Comparison of ENCODE assay signal across 15 cellular contexts in the genomic region with DNA sequence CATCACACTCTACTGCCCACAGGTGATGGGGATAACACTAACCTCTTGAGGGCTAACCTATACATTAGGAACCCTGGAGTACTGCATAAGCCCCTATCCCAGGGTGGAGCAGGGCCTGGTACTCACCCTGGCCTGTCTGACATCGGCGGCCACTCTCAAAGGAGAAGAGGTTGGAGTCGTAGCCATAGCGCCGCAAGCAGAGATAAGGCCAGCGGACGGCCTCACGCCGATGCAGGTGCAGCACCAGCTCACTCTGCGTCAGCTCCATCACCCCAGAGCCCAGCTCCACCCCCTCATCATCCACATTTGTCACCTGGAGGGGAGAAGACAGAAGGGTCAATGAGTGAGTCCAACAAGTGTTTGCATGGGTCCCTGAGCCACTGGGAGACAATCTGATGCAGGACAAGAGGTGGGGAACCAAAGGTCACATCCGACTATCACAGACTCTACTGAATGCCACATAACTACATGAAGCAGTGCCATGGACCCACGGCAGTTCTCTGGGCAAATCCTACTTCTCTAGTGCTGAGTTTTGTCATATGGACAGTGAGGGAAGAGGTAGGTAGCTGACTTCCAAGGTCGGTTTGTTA. TPM values are rescaled to one million over a fixed set of nuclear protein-coding genes. Genes with fewer than 3 reads are reported as not detected.
DNase-seq lines count a peak whose midpoint lies in the region; ATAC-seq, FAIRE-seq and TF ChIP-seq lines count a peak whose summit lies in the region.
"Had no signal": no experiment of that assay in that cellular context is flagged by ENCODE, and none has a peak within 500 bp of the region (broad histone marks: within the 10 kb centered on the region; RNA-seq: fewer than 3 reads in every experiment).

No MANE protein-coding gene starts in this region.

- peaks cover 20 to 48% of the 10 kb centered on the region in 2 experiments for H3K36me3 ChIP-seq in HepG2 (replicated peaks in 1 of 2; ENCODE audit: control insufficient read depth in 1 of 2, insufficient read depth in 2 of 2, low read length in 2 of 2)
- peaks cover 0 to 42% (median 13%) of the 10 kb centered on the region in 4 donors for H3K36me3 ChIP-seq in right lobe of liver
- peaks cover 0 to 70% (median 54%) of the 10 kb centered on the region in 6 donors for H3K36me3 ChIP-seq in spleen

- H4K20me1 ChIP-seq in HepG2 (ENCODE audit: insufficient read depth, low read length) = no peaks in the 10 kb centered on the region
- H4K20me1 ChIP-seq: BLaER1 had no signal

- 86% methylated on average over 13 of the region's 13 CpGs for WGBS in HepG2 (ENCODE audit: low lambda C conversion rate)
- WGBS in right lobe of liver (ENCODE audit: insufficient coverage, low coverage, low lambda C conversion rate, missing lambda C conversion rate) = 58% methylated on average over 3 of the region's 13 CpGs
- 88 to 95% (median 92%) methylated on average over 13 of the region's 13 CpGs for WGBS in spleen, 5 donors

- no peaks in the 10 kb centered on the region for H3K36me3 Mint-ChIP-seq in neural crest cell (ENCODE audit: low read depth)
- peaks cover 10 to 33% (median 16%) of the 10 kb centered on the region in 3 donors for H3K36me3 Mint-ChIP-seq in immature natural killer cell

- POLR2A ChIA-PET in HepG2 (lab: Yijun Ruan, JAX) = interaction anchor here (1.3 to 2.8 kb wide), 3 partner anchors 27 to 41 kb away, joined by 5 to 14 read pairs (median 6); no protein-coding TSS in a partner anchor

- H3K4me1 Mint-ChIP-seq in neural crest cell (peaks cover 7% of the 10 kb centered on the region), immature natural killer cell (peaks cover 6 to 14% of the 10 kb centered on the region in 2 donors)

- H3K27me3 Mint-ChIP-seq in neural crest cell (ENCODE audit: low read depth) = no peaks in the 10 kb centered on the region
- H3K27me3 Mint-ChIP-seq in immature natural killer cell (ENCODE audit: low read depth in 3 of 3) = peaks cover 0 to 1% (median 0%) of the 10 kb centered on the region in 3 donors

- H2AFZ ChIP-seq in HepG2 (ENCODE audit: low read length) = no peak overlapping the region

- H3K9ac ChIP-seq in HepG2 (ENCODE audit: insufficient read depth, low read depth, low read length) = no peak overlapping the region
- H3K9ac ChIP-seq: BLaER1 had no signal

- TF ChIP-seq EP300 in HepG2 (IDR thresholded peaks at IDR 0.05; ENCODE audit: low read depth in 2 of 2, low read length in 2 of 2) (no peak), HepG2 (CRISPR knock-in tag; IDR thresholded peaks at IDR 0.05; ENCODE audit: borderline replicate concordance) (no peak)

- H3K4me1 ChIP-seq in HepG2 (ENCODE audit: insufficient read depth, low read length) (peaks cover 23% of the 10 kb centered on the region), right lobe of liver (peaks cover 0 to 6% (median 0%) of the 10 kb centered on the region in 4 donors), spleen (peaks cover 6 to 47% (median 24%) of the 10 kb centered on the region in 6 donors)

- H3K27me3 ChIP-seq in HepG2 (ENCODE audit: control insufficient read depth in 1 of 2, insufficient read depth in 2 of 2, low read length in 2 of 2) (no peaks in the 10 kb centered on the region), right lobe of liver (no peaks in the 10 kb centered on the region), spleen (replicated peaks in 1 of 7) (no peaks in the 10 kb centered on the region)
- H3K27me3 ChIP-seq: BLaER1 had no signal

- in situ Hi-C loops in HepG2 (cut with HindIII; ENCODE audit: extremely low pct_ligation_motif_present, low pct_unique_long_range_greater_than_20kb) = loop anchor here (5.0 to 25.0 kb wide), 2 partner anchors 38 to 437 kb away; partner anchors contain the start of genes MRPS10 and TFEB

- H3K9me3 ChIP-seq in HepG2 (ENCODE audit: low read length) = no peaks in the 10 kb centered on the region
- no peaks in the 10 kb centered on the region for H3K9me3 ChIP-seq in right lobe of liver
- no peaks in the 10 kb centered on the region for H3K9me3 ChIP-seq in spleen
- H3K9me3 ChIP-seq: BLaER1 had no signal

- intact Hi-C loops in HepG2 (cut with micrococcal nuclease; ENCODE audit: unreplicated experiment) (loop anchor here (5.0 kb wide), 1 partner anchor 173 kb away; no protein-coding TSS in a partner anchor), right lobe of liver (cut with DNase I) (no loop called here), spleen (cut with DNase I; ENCODE audit: low total_unique reads) (loop anchor here (10.0 kb wide), 1 partner anchor 171 kb away; no protein-coding TSS in a partner anchor)

- ATAC-seq in HepG2 (no peak), right lobe of liver (no peak)

- peaks cover 4% of the 10 kb centered on the region for H3K79me2 ChIP-seq in HepG2 (ENCODE audit: insufficient read depth, low read length)

- no peak overlapping the region for H3K27ac Mint-ChIP-seq in neural crest cell (ENCODE audit: unreplicated experiment)
- H3K27ac Mint-ChIP-seq in immature natural killer cell = no peak overlapping the region

- TF ChIP-seq POLR2A in HepG2 (IDR thresholded peaks at IDR 0.05; ENCODE audit: insufficient read depth in 1 of 2, low read depth in 2 of 2, low read length in 2 of 2) = no peak
- no peak for TF ChIP-seq POLR2A in right lobe of liver (IDR thresholded peaks at IDR 0.05)
- TF ChIP-seq POLR2A in spleen (IDR thresholded peaks at IDR 0.05) = no peak

- no TSS peak for BruUV-seq in HepG2 (replicated peaks; lab: Mats Ljungman, UMichigan)

- no peaks in the 10 kb centered on the region for H3K9me3 Mint-ChIP-seq in neural crest cell
- H3K9me3 Mint-ChIP-seq in immature natural killer cell = no peaks in the 10 kb centered on the region
- H3K9me3 Mint-ChIP-seq: CD14-positive monocyte; CD4-positive, alpha-beta memory T cell had no signal

- no peak for DNase-seq in HepG2 (ENCODE audit: low spot score)
- DNase-seq in right lobe of liver = no peak
- no peak for DNase-seq in neural crest cell (ENCODE audit: low read depth, low spot score)
- DNase-seq in spleen = peak; percentile 72
- DNase-seq in activated CD4-positive, alpha-beta T cell treated with anti-CD3 and anti-CD28 coated beads for 4 hours = no peak
- no peak for DNase-seq in immature natural killer cell
- no peak for DNase-seq in cerebellar cortex (ENCODE audit: low spot score)
- DNase-seq: GOT3 had no signal

- no peak for TF ChIP-seq RAD21 in HepG2 (CRISPR knock-in tag; IDR thresholded peaks at IDR 0.05)

- no peak overlapping the region for H3K4me3 ChIP-seq in HepG2 (replicated peaks in 1 of 3; ENCODE audit: insufficient read depth in 1 of 3, low read depth in 2 of 3, low read length in 3 of 3)
- H3K4me3 ChIP-seq in right lobe of liver = no peak overlapping the region
- H3K4me3 ChIP-seq in spleen = no peak overlapping the region
- H3K4me3 ChIP-seq: BLaER1 had no signal

- TF ChIP-seq CTCF in HepG2 (CRISPR knock-in tag; IDR thresholded peaks at IDR 0.05) (no peak), right lobe of liver (IDR thresholded peaks at IDR 0.05) (no peak), neural crest cell (conservative IDR thresholded peaks at IDR 0.05) (no peak), spleen (IDR thresholded peaks at IDR 0.05 in 8 of 11, conservative IDR thresholded peaks at IDR 0.05 in 3 of 11) (no peak)

- no peak overlapping the region for H3K27ac ChIP-seq in HepG2 (ENCODE audit: extremely low read length, insufficient read depth, low read length)
- H3K27ac ChIP-seq in right lobe of liver = no peak overlapping the region
- no peak overlapping the region for H3K27ac ChIP-seq in spleen
- H3K27ac ChIP-seq: BLaER1 had no signal

- no peak for FAIRE-seq in HepG2 (lab: Jason Lieb, UNC)

- no peak overlapping the region for H3K4me2 ChIP-seq in HepG2 (ENCODE audit: low read depth, low read length)
- H3K4me2 ChIP-seq: BLaER1 had no signal

- CTCF ChIA-PET in HepG2 (lab: Yijun Ruan, JAX; ENCODE audit: low intra/inter-chr PET ratio, low total read pairs) = interaction anchor here (1.2 to 4.4 kb wide), 6 partner anchors 11 to 269 kb away, joined by 4 to 61 read pairs (median 9); partner anchors contain the start of gene TFEB

- H3K4me3 Mint-ChIP-seq in neural crest cell (peak overlapping the region; percentile 12), immature natural killer cell (no peak overlapping the region)
- H3K4me3 Mint-ChIP-seq: CD14-positive monocyte; CD4-positive, alpha-beta memory T cell had no signal

RNA-seq across cellular contexts. Expression of gene FRS3, which starts 4.3 kb away (rescaled TPM):
- total RNA-seq in HepG2 (2016; rRNA removed; fragmentation: Illumina TruSeq; extraction: Trizol) (1.5 and 3.0 TPM in 2 replicates), right lobe of liver (1 to 10 TPM in 5 of 6 experiments, under 1 TPM in 1; 0.68 to 3.0 (median 1.9) TPM), neural crest cell (6.8 and 7.1 TPM in 2 replicates), spleen (1 to 10 TPM; 3.7 to 7.3 (median 6.3) TPM)
- total RNA-seq in HepG2 (2016; cell fraction: cytosol; rRNA removed; fragmentation: Illumina TruSeq; extraction: Trizol; ENCODE audit: low read depth) = 3.2 and 3.7 TPM in 2 replicates
- total RNA-seq in HepG2 (2016; cell fraction: insoluble cytoplasmic fraction; rRNA removed; fragmentation: Illumina TruSeq; extraction: Trizol) = 1.2 and 2.7 TPM in 2 replicates
- 6.5 and 6.6 TPM in 2 replicates for total RNA-seq in HepG2 (2016; cell fraction: membrane; rRNA removed; fragmentation: Illumina TruSeq; extraction: Trizol)
- total RNA-seq in HepG2 (2016; cell fraction: nucleus; rRNA removed; fragmentation: Illumina TruSeq; extraction: Trizol) = 3.2 and 4.8 TPM in 2 replicates
- polyA plus RNA-seq in HepG2 (2011; rRNA removed) (7.1 and 7.4 TPM in 2 replicates), spleen (1 to 10 TPM; 2.6 to 6.2 (median 4.8) TPM), immature natural killer cell (1 to 10 TPM in 1 of 3 donors, under 1 TPM in 1, not detected in 1; 0.80 to 2.1 TPM)
- 6.7 TPM in 2 replicates for polyA plus RNA-seq in HepG2 (2011; cell fraction: cytosol; rRNA removed)
- polyA plus RNA-seq in HepG2 (2011; cell fraction: nucleus; rRNA removed) = 11.2 and 14.1 TPM in 2 replicates
- polyA plus RNA-seq in HepG2 (2012) = 2.5 and 2.9 TPM in 2 replicates
- polyA plus RNA-seq in HepG2 (2016; cell fraction: cytosol; fragmentation: Illumina TruSeq; extraction: Trizol; ENCODE audit: low read depth) = 5.9 and 6.1 TPM in 2 replicates
- 3.0 and 3.6 TPM in 2 replicates for polyA plus RNA-seq in HepG2 (2016; cell fraction: insoluble cytoplasmic fraction; fragmentation: Illumina TruSeq; extraction: Trizol; ENCODE audit: low read depth)
- 10.2 and 10.3 TPM in 2 replicates for polyA plus RNA-seq in HepG2 (2016; cell fraction: membrane; fragmentation: Illumina TruSeq; extraction: Trizol; ENCODE audit: low read depth)
- polyA plus RNA-seq in HepG2 (2016; cell fraction: nucleus; fragmentation: Illumina TruSeq; extraction: Trizol; ENCODE audit: insufficient read depth, low read depth) = 11.8 and 13.3 TPM in 2 replicates
- 2.6 and 8.3 TPM in 2 replicates for polyA minus RNA-seq in HepG2 (2011; rRNA and poly(A)+ RNA removed; ENCODE audit: low replicate concordance)
- 0.89 and 2.1 TPM in 2 replicates for polyA minus RNA-seq in HepG2 (2011; cell fraction: cytosol; rRNA and poly(A)+ RNA removed)
- polyA minus RNA-seq in HepG2 (2011; cell fraction: nucleus; rRNA and poly(A)+ RNA removed) = 3.4 and 3.5 TPM in 2 replicates

RNA-seq across cellular contexts. Expression of gene PRICKLE4, which starts 5.2 kb away (rescaled TPM):
- total RNA-seq in HepG2 (2016; rRNA removed; fragmentation: Illumina TruSeq; extraction: Trizol) (1.2 TPM in 1 of 2 replicates, not detected in the other), right lobe of liver (1 to 10 TPM in 5 of 6 experiments, not detected in 1; 1.3 to 3.1 (median 2.7) TPM), neural crest cell (2.9 and 4.1 TPM in 2 replicates), spleen (10 to 100 TPM in 5 of 7 donors, 1 to 10 TPM in 2; 5.4 to 32.8 (median 14.2) TPM)
- total RNA-seq in HepG2 (2016; cell fraction: cytosol; rRNA removed; fragmentation: Illumina TruSeq; extraction: Trizol; ENCODE audit: low read depth) = 0.91 TPM in 1 of 2 replicates, not detected in the other
- total RNA-seq in HepG2 (2016; cell fraction: insoluble cytoplasmic fraction; rRNA removed; fragmentation: Illumina TruSeq; extraction: Trizol) = 0.50 TPM in 1 of 2 replicates, not detected in the other
- not detected in 2 replicates for total RNA-seq in HepG2 (2016; cell fraction: membrane; rRNA removed; fragmentation: Illumina TruSeq; extraction: Trizol)
- 0.88 and 1.6 TPM in 2 replicates for total RNA-seq in HepG2 (2016; cell fraction: nucleus; rRNA removed; fragmentation: Illumina TruSeq; extraction: Trizol)
- polyA plus RNA-seq in HepG2 (2011; rRNA removed) (0.74 and 0.92 TPM in 2 replicates), spleen (1 to 10 TPM in 1 of 3 donors, under 1 TPM in 2; 0.41 to 5.3 (median 0.61) TPM), immature natural killer cell (not detected)
- polyA plus RNA-seq in HepG2 (2011; cell fraction: cytosol; rRNA removed) = 0.15 and 0.34 TPM in 2 replicates
- 26.8 and 42.0 TPM in 2 replicates for polyA plus RNA-seq in HepG2 (2011; cell fraction: nucleus; rRNA removed)
- 3.7 and 5.4 TPM in 2 replicates for polyA plus RNA-seq in HepG2 (2012)
- polyA plus RNA-seq in HepG2 (2016; cell fraction: cytosol; fragmentation: Illumina TruSeq; extraction: Trizol; ENCODE audit: low read depth) = not detected in 2 replicates
- polyA plus RNA-seq in HepG2 (2016; cell fraction: insoluble cytoplasmic fraction; fragmentation: Illumina TruSeq; extraction: Trizol; ENCODE audit: low read depth) = not detected in 2 replicates
- polyA plus RNA-seq in HepG2 (2016; cell fraction: membrane; fragmentation: Illumina TruSeq; extraction: Trizol; ENCODE audit: low read depth) = not detected in 2 replicates
- 10.5 and 24.2 TPM in 2 replicates for polyA plus RNA-seq in HepG2 (2016; cell fraction: nucleus; fragmentation: Illumina TruSeq; extraction: Trizol; ENCODE audit: insufficient read depth, low read depth)
- polyA minus RNA-seq in HepG2 (2011; rRNA and poly(A)+ RNA removed; ENCODE audit: low replicate concordance) = 0.30 TPM in 1 of 2 replicates, not detected in the other
- not detected in 2 replicates for polyA minus RNA-seq in HepG2 (2011; cell fraction: cytosol; rRNA and poly(A)+ RNA removed)
- 3.6 and 5.6 TPM in 2 replicates for polyA minus RNA-seq in HepG2 (2011; cell fraction: nucleus; rRNA and poly(A)+ RNA removed)
- total RNA-seq: A673; CD4-positive, alpha-beta memory T cell; Daoy; H7 had no signal
- polyA plus RNA-seq: AG04450; CD14-positive monocyte; CD4-positive, alpha-beta memory T cell had no signal

RNA-seq across cellular contexts. Expression of gene TOMM6, which starts 12.1 kb away (rescaled TPM):
- total RNA-seq in HepG2 (2016; rRNA removed; fragmentation: Illumina TruSeq; extraction: Trizol) = 321 and 480 TPM in 2 replicates
- total RNA-seq in HepG2 (2016; cell fraction: cytosol; rRNA removed; fragmentation: Illumina TruSeq; extraction: Trizol; ENCODE audit: low read depth) = 182 and 204 TPM in 2 replicates
- 330 and 503 TPM in 2 replicates for total RNA-seq in HepG2 (2016; cell fraction: insoluble cytoplasmic fraction; rRNA removed; fragmentation: Illumina TruSeq; extraction: Trizol)
- total RNA-seq in HepG2 (2016; cell fraction: membrane; rRNA removed; fragmentation: Illumina TruSeq; extraction: Trizol) = 320 and 325 TPM in 2 replicates
- 122 and 129 TPM in 2 replicates for total RNA-seq in HepG2 (2016; cell fraction: nucleus; rRNA removed; fragmentation: Illumina TruSeq; extraction: Trizol)
- polyA plus RNA-seq in HepG2 (2011; rRNA removed) = 253 and 320 TPM in 2 replicates
- 433 and 522 TPM in 2 replicates for polyA plus RNA-seq in HepG2 (2011; cell fraction: cytosol; rRNA removed)
- polyA plus RNA-seq in HepG2 (2011; cell fraction: nucleus; rRNA removed) = 91.8 and 123 TPM in 2 replicates
- polyA plus RNA-seq in HepG2 (2012) = 249 and 333 TPM in 2 replicates
- 294 and 323 TPM in 2 replicates for polyA plus RNA-seq in HepG2 (2016; cell fraction: cytosol; fragmentation: Illumina TruSeq; extraction: Trizol; ENCODE audit: low read depth)
- polyA plus RNA-seq in HepG2 (2016; cell fraction: insoluble cytoplasmic fraction; fragmentation: Illumina TruSeq; extraction: Trizol; ENCODE audit: low read depth) = 735 and 804 TPM in 2 replicates
- 428 and 438 TPM in 2 replicates for polyA plus RNA-seq in HepG2 (2016; cell fraction: membrane; fragmentation: Illumina TruSeq; extraction: Trizol; ENCODE audit: low read depth)
- polyA plus RNA-seq in HepG2 (2016; cell fraction: nucleus; fragmentation: Illumina TruSeq; extraction: Trizol; ENCODE audit: insufficient read depth, low read depth) = 298 and 310 TPM in 2 replicates
- polyA minus RNA-seq in HepG2 (2011; rRNA and poly(A)+ RNA removed; ENCODE audit: low replicate concordance) = 74.4 and 157 TPM in 2 replicates
- 41.7 and 56.4 TPM in 2 replicates for polyA minus RNA-seq in HepG2 (2011; cell fraction: cytosol; rRNA and poly(A)+ RNA removed)
- polyA minus RNA-seq in HepG2 (2011; cell fraction: nucleus; rRNA and poly(A)+ RNA removed) = 32.9 and 43.8 TPM in 2 replicates
- total RNA-seq in right lobe of liver = 100 to 1,000 TPM in 1 of 6 experiments, 10 to 100 TPM in 5; 61.8 to 104 (median 75.6) TPM
- total RNA-seq in neural crest cell = 248 and 249 TPM in 2 replicates
- total RNA-seq in spleen = 100 to 1,000 TPM; 110 to 152 (median 135) TPM
- polyA plus RNA-seq in spleen = 100 to 1,000 TPM; 376 to 439 (median 430) TPM
- polyA plus RNA-seq in immature natural killer cell = 100 to 1,000 TPM; 291 to 367 (median 304) TPM

RNA-seq across cellular contexts. Expression of gene PGC, which starts 28.2 kb away (rescaled TPM):
- 225 and 502 TPM in 2 replicates for total RNA-seq in HepG2 (2016; rRNA removed; fragmentation: Illumina TruSeq; extraction: Trizol)
- total RNA-seq in HepG2 (2016; cell fraction: cytosol; rRNA removed; fragmentation: Illumina TruSeq; extraction: Trizol; ENCODE audit: low read depth) = 33.5 and 35.5 TPM in 2 replicates
- total RNA-seq in HepG2 (2016; cell fraction: insoluble cytoplasmic fraction; rRNA removed; fragmentation: Illumina TruSeq; extraction: Trizol) = 215 and 502 TPM in 2 replicates
- 52.5 and 53.3 TPM in 2 replicates for total RNA-seq in HepG2 (2016; cell fraction: membrane; rRNA removed; fragmentation: Illumina TruSeq; extraction: Trizol)
- total RNA-seq in HepG2 (2016; cell fraction: nucleus; rRNA removed; fragmentation: Illumina TruSeq; extraction: Trizol) = 408 and 459 TPM in 2 replicates
- 397 and 426 TPM in 2 replicates for polyA plus RNA-seq in HepG2 (2011; rRNA removed)
- 243 and 350 TPM in 2 replicates for polyA plus RNA-seq in HepG2 (2011; cell fraction: cytosol; rRNA removed)
- 216 and 252 TPM in 2 replicates for polyA plus RNA-seq in HepG2 (2011; cell fraction: nucleus; rRNA removed)
- polyA plus RNA-seq in HepG2 (2012) = 62.0 and 149 TPM in 2 replicates
- polyA plus RNA-seq in HepG2 (2016; cell fraction: cytosol; fragmentation: Illumina TruSeq; extraction: Trizol; ENCODE audit: low read depth) = 47.7 and 50.1 TPM in 2 replicates
- 245 and 256 TPM in 2 replicates for polyA plus RNA-seq in HepG2 (2016; cell fraction: insoluble cytoplasmic fraction; fragmentation: Illumina TruSeq; extraction: Trizol; ENCODE audit: low read depth)
- 48.1 and 51.7 TPM in 2 replicates for polyA plus RNA-seq in HepG2 (2016; cell fraction: membrane; fragmentation: Illumina TruSeq; extraction: Trizol; ENCODE audit: low read depth)
- polyA plus RNA-seq in HepG2 (2016; cell fraction: nucleus; fragmentation: Illumina TruSeq; extraction: Trizol; ENCODE audit: insufficient read depth, low read depth) = 704 and 739 TPM in 2 replicates
- polyA minus RNA-seq in HepG2 (2011; rRNA and poly(A)+ RNA removed; ENCODE audit: low replicate concordance) = 0.21 and 469 TPM in 2 replicates
- polyA minus RNA-seq in HepG2 (2011; cell fraction: cytosol; rRNA and poly(A)+ RNA removed) = 339 and 439 TPM in 2 replicates
- 61.8 and 63.7 TPM in 2 replicates for polyA minus RNA-seq in HepG2 (2011; cell fraction: nucleus; rRNA and poly(A)+ RNA removed)
- under 1 TPM in 1 of 6 experiments, not detected in 5; 0.31 TPM for total RNA-seq in right lobe of liver
- not detected in 2 replicates for total RNA-seq in neural crest cell
- total RNA-seq in spleen = not detected
- polyA plus RNA-seq in spleen = under 1 TPM; 0.26 to 0.74 (median 0.48) TPM
- polyA plus RNA-seq in immature natural killer cell = not detected
- total RNA-seq: A673; CD4-positive, alpha-beta memory T cell; Daoy; H7 had no signal
- polyA plus RNA-seq: AG04450; CD14-positive monocyte; CD4-positive, alpha-beta memory T cell had no signal

RNA-seq across cellular contexts. Expression of gene TFEB, which starts 40.0 kb away (rescaled TPM):
- 12.8 and 13.3 TPM in 2 replicates for total RNA-seq in HepG2 (2016; rRNA removed; fragmentation: Illumina TruSeq; extraction: Trizol)
- 7.3 and 10.0 TPM in 2 replicates for total RNA-seq in HepG2 (2016; cell fraction: cytosol; rRNA removed; fragmentation: Illumina TruSeq; extraction: Trizol; ENCODE audit: low read depth)
- total RNA-seq in HepG2 (2016; cell fraction: insoluble cytoplasmic fraction; rRNA removed; fragmentation: Illumina TruSeq; extraction: Trizol) = 10.9 and 15.1 TPM in 2 replicates
- 15.3 and 15.8 TPM in 2 replicates for total RNA-seq in HepG2 (2016; cell fraction: membrane; rRNA removed; fragmentation: Illumina TruSeq; extraction: Trizol)
- 9.0 and 11.5 TPM in 2 replicates for total RNA-seq in HepG2 (2016; cell fraction: nucleus; rRNA removed; fragmentation: Illumina TruSeq; extraction: Trizol)
- polyA plus RNA-seq in HepG2 (2011; rRNA removed) = 18.7 and 21.6 TPM in 2 replicates
- 7.6 and 16.3 TPM in 2 replicates for polyA plus RNA-seq in HepG2 (2011; cell fraction: cytosol; rRNA removed)
- 14.8 and 19.8 TPM in 2 replicates for polyA plus RNA-seq in HepG2 (2011; cell fraction: nucleus; rRNA removed)
- polyA plus RNA-seq in HepG2 (2012) = 4.8 and 7.7 TPM in 2 replicates
- 8.4 and 9.0 TPM in 2 replicates for polyA plus RNA-seq in HepG2 (2016; cell fraction: cytosol; fragmentation: Illumina TruSeq; extraction: Trizol; ENCODE audit: low read depth)
- polyA plus RNA-seq in HepG2 (2016; cell fraction: insoluble cytoplasmic fraction; fragmentation: Illumina TruSeq; extraction: Trizol; ENCODE audit: low read depth) = 13.2 and 14.2 TPM in 2 replicates
- polyA plus RNA-seq in HepG2 (2016; cell fraction: membrane; fragmentation: Illumina TruSeq; extraction: Trizol; ENCODE audit: low read depth) = 12.3 and 14.8 TPM in 2 replicates
- 26.4 and 27.9 TPM in 2 replicates for polyA plus RNA-seq in HepG2 (2016; cell fraction: nucleus; fragmentation: Illumina TruSeq; extraction: Trizol; ENCODE audit: insufficient read depth, low read depth)
- polyA minus RNA-seq in HepG2 (2011; rRNA and poly(A)+ RNA removed; ENCODE audit: low replicate concordance) = 22.8 and 39.7 TPM in 2 replicates
- 9.2 and 12.8 TPM in 2 replicates for polyA minus RNA-seq in HepG2 (2011; cell fraction: cytosol; rRNA and poly(A)+ RNA removed)
- polyA minus RNA-seq in HepG2 (2011; cell fraction: nucleus; rRNA and poly(A)+ RNA removed) = 9.1 and 10.8 TPM in 2 replicates
- total RNA-seq in right lobe of liver = 1 to 10 TPM; 4.5 to 9.2 (median 6.6) TPM
- 1.1 and 1.3 TPM in 2 replicates for total RNA-seq in neural crest cell
- 10 to 100 TPM; 55.9 to 80.8 (median 75.3) TPM for total RNA-seq in spleen
- 100 to 1,000 TPM in 1 of 3 donors, 10 to 100 TPM in 2; 83.5 to 150 (median 97.4) TPM for polyA plus RNA-seq in spleen
- polyA plus RNA-seq in immature natural killer cell = 10 to 100 TPM; 18.9 to 62.3 (median 23.9) TPM

Comparison
In these comparisons a context has a peak if more than half of its experiments do, and no peak if none do; other contexts are left out.
1. intact Hi-C loops: an anchor here in HepG2 (5.0 kb wide) and spleen (10.0 kb wide); none called in right lobe of liver.